19 cellular contexts compared by ENCODE assay signal in the genomic region with DNA sequence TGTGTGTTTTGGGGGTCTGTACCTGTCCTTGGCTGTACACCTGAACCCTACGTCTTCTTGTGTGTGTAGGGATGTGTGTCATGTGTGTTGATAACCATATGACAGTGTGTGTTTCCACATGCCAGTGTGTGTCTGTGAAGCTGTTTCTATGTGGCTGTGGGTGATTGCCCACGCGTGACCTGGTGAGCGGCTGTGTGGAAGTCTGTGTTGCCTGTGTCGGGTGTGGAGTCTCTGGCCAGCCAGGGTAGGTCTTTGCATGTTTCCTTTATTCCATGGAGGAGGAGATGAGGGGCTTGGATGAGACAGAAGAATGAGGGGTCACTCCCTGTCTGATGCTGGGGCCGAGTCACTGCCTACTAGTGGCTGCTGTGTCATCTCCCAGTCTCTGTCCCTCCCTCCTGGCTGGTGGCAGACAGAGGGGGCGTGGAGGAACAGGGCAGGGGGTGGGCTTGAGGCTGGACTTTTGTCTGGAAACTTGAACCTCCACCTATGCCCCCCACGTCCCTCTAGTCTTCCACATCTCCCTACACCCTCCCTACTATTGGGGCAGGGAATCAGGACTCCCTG. TPM values are rescaled to one million over a fixed set of nuclear protein-coding genes. Genes with fewer than 3 reads are reported as not detected.
A peak's percentile ranks its signal among the peaks of the same experiment; 100 is the strongest.
DNase-seq lines count a peak whose midpoint lies in the region; ATAC-seq and TF ChIP-seq lines count a peak whose summit lies in the region.
"Had no signal": no experiment of that assay in that cellular context is flagged by ENCODE, and none has a peak within 500 bp of the region (broad histone marks: within the 10 kb centered on the region; RNA-seq: fewer than 3 reads in every experiment).

No MANE protein-coding gene starts in this region.

- H3K9me3 ChIP-seq in HEK293 (ENCODE audit: control insufficient read depth, insufficient read depth, low read depth, low read length) (no peaks in the 10 kb centered on the region), endodermal cell (ENCODE audit: control insufficient read depth, low read length) (no peaks in the 10 kb centered on the region)
- H3K9me3 ChIP-seq: ascending aorta had no signal

- H3K4me3 ChIP-seq in HEK293 (ENCODE audit: low read depth, low read length) (no peak overlapping the region), endodermal cell (ENCODE audit: low read length) (no peak overlapping the region)
- H3K4me3 ChIP-seq: ascending aorta had no signal

- H3K9ac ChIP-seq in endodermal cell (ENCODE audit: extremely low read depth, low read length, poor library complexity, severe bottlenecking) = no peak overlapping the region

- H3K36me3 ChIP-seq in HEK293 (ENCODE audit: control insufficient read depth in 2 of 2, insufficient read depth in 1 of 2, low read length in 2 of 2) = no peaks in the 10 kb centered on the region
- no peaks in the 10 kb centered on the region for H3K36me3 ChIP-seq in endodermal cell (ENCODE audit: control insufficient read depth, insufficient read depth, low read length)
- H3K36me3 ChIP-seq: ascending aorta had no signal

- H3K27ac ChIP-seq in HEK293 (ENCODE audit: extremely low read depth, low read depth, low read length) (no peak overlapping the region), endodermal cell (ENCODE audit: low read depth, low read length) (no peak overlapping the region)
- H3K27ac ChIP-seq: ascending aorta, HL-60, VCaP had no signal

- H3K27me3 ChIP-seq in endodermal cell (ENCODE audit: control insufficient read depth, insufficient read depth, low read length, poor library complexity, severe bottlenecking) = no peaks in the 10 kb centered on the region
- H3K27me3 ChIP-seq: ascending aorta had no signal

- no peak for ATAC-seq in stimulated activated naive B cell treated with anti-CD40 and anti-IgM and Interleukin-4, amounts not matched to agents 10 μg/mL and 1 μg/mL and 100 μg/mL, for 72 hours (replicated peaks)

- TF ChIP-seq CTCF in HEK293 (tag by site-specific recombination; IDR thresholded peaks at IDR 0.05) (no peak), endodermal cell (conservative IDR thresholded peaks at IDR 0.05) (peak; percentile 33)

- H3K36me3 Mint-ChIP-seq in endodermal cell (ENCODE audit: low read depth) = no peaks in the 10 kb centered on the region
- peaks cover 0 to 2% of the 10 kb centered on the region in 2 donors for H3K36me3 Mint-ChIP-seq in stimulated activated naive B cell treated with anti-CD40 and anti-IgM and Interleukin-4, amounts not matched to agents 10 μg/mL and 1 μg/mL and 100 μg/mL, for 72 hours
- H3K36me3 Mint-ChIP-seq: activated CD4-positive, alpha-beta memory T cell treated with anti-CD3 and anti-CD28 coated beads for 36 hours had no signal

- H3K27ac Mint-ChIP-seq in endodermal cell = peak overlapping the region; percentile 64
- H3K27ac Mint-ChIP-seq in stimulated activated naive B cell treated with anti-CD40 and anti-IgM and Interleukin-4, amounts not matched to agents 10 μg/mL and 1 μg/mL and 100 μg/mL, for 72 hours = peak overlapping the region; percentile 7
- H3K27ac Mint-ChIP-seq: activated CD4-positive, alpha-beta memory T cell treated with anti-CD3 and anti-CD28 coated beads for 36 hours; activated naive CD4-positive, alpha-beta T cell treated with anti-CD3 and anti-CD28 coated beads for 36 hours; HFFc6 had no signal

- CTCF ChIA-PET in HEK293 (lab: Yijun Ruan, JAX) = interaction anchor here (0.6 to 4.8 kb wide), 6 partner anchors 13 to 63 kb away, joined by 3 to 33 read pairs (median 4); no protein-coding TSS in a partner anchor

- no peaks in the 10 kb centered on the region for H3K4me1 Mint-ChIP-seq in endodermal cell
- H3K4me1 Mint-ChIP-seq in stimulated activated naive B cell treated with anti-CD40 and anti-IgM and Interleukin-4, amounts not matched to agents 10 μg/mL and 1 μg/mL and 100 μg/mL, for 72 hours = peaks cover 35 to 48% of the 10 kb centered on the region in 2 donors

- H3K9me3 Mint-ChIP-seq in endodermal cell = no peaks in the 10 kb centered on the region
- H3K9me3 Mint-ChIP-seq in stimulated activated naive B cell treated with anti-CD40 and anti-IgM and Interleukin-4, amounts not matched to agents 10 μg/mL and 1 μg/mL and 100 μg/mL, for 72 hours = no peaks in the 10 kb centered on the region
- H3K9me3 Mint-ChIP-seq: activated CD4-positive, alpha-beta memory T cell treated with anti-CD3 and anti-CD28 coated beads for 36 hours; activated naive CD4-positive, alpha-beta T cell treated with anti-CD3 and anti-CD28 coated beads for 36 hours had no signal

- H3K4me3 Mint-ChIP-seq in endodermal cell = no peak overlapping the region
- no peak overlapping the region for H3K4me3 Mint-ChIP-seq in stimulated activated naive B cell treated with anti-CD40 and anti-IgM and Interleukin-4, amounts not matched to agents 10 μg/mL and 1 μg/mL and 100 μg/mL, for 72 hours
- H3K4me3 Mint-ChIP-seq: activated CD4-positive, alpha-beta memory T cell treated with anti-CD3 and anti-CD28 coated beads for 36 hours; activated naive CD4-positive, alpha-beta T cell treated with anti-CD3 and anti-CD28 coated beads for 36 hours; HFFc6 had no signal

- POLR2A ChIA-PET in HEK293 (lab: Yijun Ruan, JAX) = no interaction called here

- H3K4me1 ChIP-seq in HEK293 (ENCODE audit: control insufficient read depth, insufficient read depth, low read length) = peaks cover 5% of the 10 kb centered on the region; the same call in 1 of the 2 replicates
- H3K4me1 ChIP-seq in endodermal cell (ENCODE audit: control insufficient read depth, insufficient read depth, low read length) = no peaks in the 10 kb centered on the region

- 67 to 78% methylated on average over 7 of the region's 8 CpGs for WGBS in endodermal cell (ENCODE audit: insufficient coverage in 1 of 2, insufficient read length in 1 of 2), 2 experiments

- DNase-seq in endodermal cell = peak; percentile 80
- DNase-seq in stimulated activated naive B cell treated with anti-CD40 and anti-IgM and Interleukin-4, amounts not matched to agents 10 μg/mL and 1 μg/mL and 100 μg/mL, for 72 hours = no peak
- no peak for DNase-seq in NCI-H1417 treated with DMSO at 0.1 percent for 48 hours (lab: John Stamatoyannopoulos, UW)
- DNase-seq in NCI-H748 treated with DMSO at 0.1 percent for 48 hours (lab: John Stamatoyannopoulos, UW) = no peak
- DNase-seq: activated CD4-positive, alpha-beta memory T cell treated with anti-CD3 and anti-CD28 coated beads for 36 hours; activated naive CD4-positive, alpha-beta T cell treated with anti-CD3 and anti-CD28 coated beads for 36 hours; activated T-cell treated with anti-CD3 and anti-CD28 coated beads, Interleukin-2, amount 50 U/mL, for 1 hour; HFFc6; hypothalamus; KG1; kidney glomerular epithelial cell; NCI-H2081 treated with DMSO at 0.1 percent for 48 hours; NCI-H510A; stimulated activated CD4-positive, alpha-beta T cell treated with anti-CD3 and anti-CD28 coated beads, Interleukin-4, amount 100 ng/mL, for 4 hours; T-helper 1 cell had no signal

- peaks cover 2% of the 10 kb centered on the region for H3K27me3 Mint-ChIP-seq in endodermal cell (ENCODE audit: insufficient read depth)
- peaks cover 8 to 13% of the 10 kb centered on the region in 2 donors for H3K27me3 Mint-ChIP-seq in stimulated activated naive B cell treated with anti-CD40 and anti-IgM and Interleukin-4, amounts not matched to agents 10 μg/mL and 1 μg/mL and 100 μg/mL, for 72 hours

TF ChIP-seq in HEK293, 187 proteins besides CTCF, POLR2A, EP300 and RAD21:
- TF ChIP-seq TCF7L2 (IDR thresholded peaks at IDR 0.05; ENCODE audit: borderline replicate concordance, low read depth, low read length) (no peak), GLIS2 (tag by site-specific recombination; IDR thresholded peaks at IDR 0.05) (0 out of 2 replicates have a peak, but pooled peaks have one; percentile 25)
- TF ChIP-seq, protein P1, sequence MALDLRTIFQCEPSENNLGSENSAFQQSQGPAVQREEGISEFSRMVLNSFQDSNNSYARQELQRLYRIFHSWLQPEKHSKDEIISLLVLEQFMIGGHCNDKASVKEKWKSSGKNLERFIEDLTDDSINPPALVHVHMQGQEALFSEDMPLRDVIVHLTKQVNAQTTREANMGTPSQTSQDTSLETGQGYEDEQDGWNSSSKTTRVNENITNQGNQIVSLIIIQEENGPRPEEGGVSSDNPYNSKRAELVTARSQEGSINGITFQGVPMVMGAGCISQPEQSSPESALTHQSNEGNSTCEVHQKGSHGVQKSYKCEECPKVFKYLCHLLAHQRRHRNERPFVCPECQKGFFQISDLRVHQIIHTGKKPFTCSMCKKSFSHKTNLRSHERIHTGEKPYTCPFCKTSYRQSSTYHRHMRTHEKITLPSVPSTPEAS (tag by site-specific recombination; IDR thresholded peaks at IDR 0.05) = peak; percentile 70

RNA-seq across cellular contexts. Expression of a gene that starts 2.9 kb away (rescaled TPM):
- 1 to 10 TPM; 1.6 to 3.0 TPM for total RNA-seq in endodermal cell
- polyA plus RNA-seq in endodermal cell (2013, experiment 1 of 2) = 1.6 TPM
- polyA plus RNA-seq in endodermal cell (2013, experiment 2 of 2) = 1.4 TPM

RNA-seq across cellular contexts. Expression of a gene that starts 31.9 kb away (rescaled TPM):
- total RNA-seq in endodermal cell = 10 to 100 TPM; 15.7 to 18.5 TPM
- polyA plus RNA-seq in endodermal cell (2013, experiment 1 of 2) = 23.8 TPM
- 25.9 TPM for polyA plus RNA-seq in endodermal cell (2013, experiment 2 of 2)

RNA-seq across cellular contexts. Expression of a gene that starts 33.3 kb away (rescaled TPM):
- 1 to 10 TPM; 3.2 to 3.5 TPM for total RNA-seq in endodermal cell
- polyA plus RNA-seq in endodermal cell (2013, experiment 1 of 2) = 2.6 TPM
- polyA plus RNA-seq in endodermal cell (2013, experiment 2 of 2) = 1.9 TPM

RNA-seq across cellular contexts. Expression of a gene that starts 41.2 kb away (rescaled TPM):
- 10 to 100 TPM; 53.5 to 63.6 TPM for total RNA-seq in endodermal cell
- 70.3 TPM for polyA plus RNA-seq in endodermal cell (2013, experiment 1 of 2)
- 66.1 TPM for polyA plus RNA-seq in endodermal cell (2013, experiment 2 of 2)

RNA-seq across cellular contexts. Expression of a gene that starts 42.3 kb away (rescaled TPM):
- 100 to 1,000 TPM; 134 to 144 TPM for total RNA-seq in endodermal cell
- polyA plus RNA-seq in endodermal cell (2013, experiment 1 of 2) = 54.2 TPM
- polyA plus RNA-seq in endodermal cell (2013, experiment 2 of 2) = 55.2 TPM
